ENCODE assay signal across 11 cellular contexts in the genomic region with DNA sequence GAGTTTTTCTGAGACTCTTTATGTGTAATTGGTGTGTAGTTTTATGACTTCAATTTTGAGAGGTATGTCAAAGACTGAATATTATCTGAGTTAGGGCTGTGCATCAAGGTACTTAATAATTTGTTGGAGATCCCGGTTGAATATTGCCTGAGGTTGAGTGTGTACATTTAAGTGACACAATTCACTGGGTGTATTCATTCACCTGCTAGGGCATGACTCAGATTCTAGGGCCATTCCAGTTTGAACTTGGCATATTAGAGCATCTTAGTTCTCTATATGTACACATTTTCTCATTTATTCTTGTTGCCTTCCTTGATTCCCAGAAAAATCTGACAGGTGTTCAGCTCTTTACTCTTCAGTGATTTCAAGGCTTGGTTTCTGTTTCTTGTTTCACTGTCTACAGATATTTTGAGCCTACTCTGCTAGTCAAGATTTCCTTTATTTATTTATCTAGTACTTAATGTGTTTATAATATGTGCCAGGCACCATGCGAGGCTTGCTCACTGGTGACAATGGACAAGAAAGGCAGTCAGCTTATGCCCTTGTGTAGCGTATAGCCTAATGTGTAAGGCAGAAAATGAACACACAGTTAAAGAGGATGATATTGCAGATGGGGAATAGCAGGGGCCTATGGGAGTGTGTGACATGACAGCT. TPM values are rescaled to one million over a fixed set of nuclear protein-coding genes. Genes with fewer than 3 reads are reported as not detected.
DNase-seq lines count a peak whose midpoint lies in the region; ATAC-seq and TF ChIP-seq lines count a peak whose summit lies in the region.
"Had no signal": no experiment of that assay in that cellular context is flagged by ENCODE, and none has a peak within 500 bp of the region (broad histone marks: within the 10 kb centered on the region; RNA-seq: fewer than 3 reads in every experiment).

No MANE protein-coding gene starts in this region.

- no peaks in the 10 kb centered on the region for H3K9me3 Mint-ChIP-seq in activated T-helper 1 cell treated with anti-CD3 and anti-CD28 coated beads, Interleukin-12 subunit alpha, Interleukin-12 subunit beta, Interleukin-2, Interleukin-4 antibody, amounts not matched to agents 30 ng/mL and 10 ng/mL and 1 ng/mL, durations not matched to agents 14 hours and 24 hours and 36 hours
- no peaks in the 10 kb centered on the region for H3K9me3 Mint-ChIP-seq in immature natural killer cell

- peak overlapping the region; percentile 29 for H3K4me3 Mint-ChIP-seq in activated T-helper 1 cell treated with anti-CD3 and anti-CD28 coated beads, Interleukin-12 subunit alpha, Interleukin-12 subunit beta, Interleukin-2, Interleukin-4 antibody, amounts not matched to agents 30 ng/mL and 10 ng/mL and 1 ng/mL, durations not matched to agents 14 hours and 24 hours and 36 hours
- H3K4me3 Mint-ChIP-seq in immature natural killer cell = no peak overlapping the region

- H3K4me3 ChIP-seq in cardiac muscle cell (no peak overlapping the region), right cardiac atrium (ENCODE audit: low read length) (no peak overlapping the region)

- H3K27ac Mint-ChIP-seq in activated T-helper 1 cell treated with anti-CD3 and anti-CD28 coated beads, Interleukin-12 subunit alpha, Interleukin-12 subunit beta, Interleukin-2, Interleukin-4 antibody, amounts not matched to agents 30 ng/mL and 10 ng/mL and 1 ng/mL, durations not matched to agents 14 hours and 24 hours and 36 hours = peak overlapping the region; percentile 4
- peak overlapping the region in 2 of 6 donors; percentile 3 to 27 for H3K27ac Mint-ChIP-seq in immature natural killer cell

- H3K27ac ChIP-seq in cardiac muscle cell = peak overlapping the region; percentile 66
- H3K27ac ChIP-seq in right cardiac atrium (ENCODE audit: low read length) = peak overlapping the region; percentile 16

- DNase-seq in cardiac muscle cell (ENCODE audit: low read depth in 1 of 2, low spot score in 1 of 2) (no peak), cardiac septum (ENCODE audit: low spot score) (no peak), right cardiac atrium (no peak), hippocampal formation (lab: John Stamatoyannopoulos, UW) (no peak), left lobe of liver (ENCODE audit: low spot score) (no peak), immature natural killer cell (no peak)
- DNase-seq in activated T-helper 1 cell treated with anti-CD3 and anti-CD28 coated beads, Interleukin-12 subunit alpha, Interleukin-12 subunit beta, Interleukin-2, Interleukin-4 antibody, amounts not matched to agents 30 ng/mL and 10 ng/mL and 1 ng/mL, durations not matched to agents 14 hours and 24 hours and 36 hours (ENCODE audit: low spot score) = no peak
- DNase-seq: activated CD4-positive, alpha-beta T cell treated with anti-CD3 and anti-CD28 coated beads for 1 hour; C1 segment of cervical spinal cord; central memory CD4-positive, alpha-beta T cell had no signal

- intact Hi-C loops in cardiac septum (cut with DNase I) (no loop called here), right cardiac atrium (cut with DNase I) (no loop called here)
- intact Hi-C loops in activated T-helper 1 cell treated with anti-CD3 and anti-CD28 coated beads, Interleukin-12 subunit alpha, Interleukin-12 subunit beta, Interleukin-2, Interleukin-4 antibody, amounts not matched to agents 30 ng/mL and 10 ng/mL and 1 ng/mL, durations not matched to agents 14 hours and 24 hours and 36 hours (cut with micrococcal nuclease) = loop anchor here (1.0 to 10.0 kb wide), 2 partner anchors 9 to 545 kb away; no protein-coding TSS in a partner anchor

- H3K4me1 Mint-ChIP-seq in activated T-helper 1 cell treated with anti-CD3 and anti-CD28 coated beads, Interleukin-12 subunit alpha, Interleukin-12 subunit beta, Interleukin-2, Interleukin-4 antibody, amounts not matched to agents 30 ng/mL and 10 ng/mL and 1 ng/mL, durations not matched to agents 14 hours and 24 hours and 36 hours (ENCODE audit: low read depth) = peaks cover 76% of the 10 kb centered on the region
- peaks cover 40 to 50% of the 10 kb centered on the region in 2 donors for H3K4me1 Mint-ChIP-seq in immature natural killer cell

- no peaks in the 10 kb centered on the region for H3K27me3 Mint-ChIP-seq in activated T-helper 1 cell treated with anti-CD3 and anti-CD28 coated beads, Interleukin-12 subunit alpha, Interleukin-12 subunit beta, Interleukin-2, Interleukin-4 antibody, amounts not matched to agents 30 ng/mL and 10 ng/mL and 1 ng/mL, durations not matched to agents 14 hours and 24 hours and 36 hours (ENCODE audit: insufficient read depth)
- H3K27me3 Mint-ChIP-seq in immature natural killer cell (ENCODE audit: low read depth in 3 of 3) = no peaks in the 10 kb centered on the region

- H3K27me3 ChIP-seq in cardiac muscle cell (no peaks in the 10 kb centered on the region), right cardiac atrium (ENCODE audit: control insufficient read depth, insufficient read depth) (no peaks in the 10 kb centered on the region)

- 62% methylated on average over 3 of the region's 3 CpGs for WGBS in right cardiac atrium

- TF ChIP-seq CTCF in cardiac muscle cell (IDR thresholded peaks at IDR 0.05; ENCODE audit: low read depth, low read length) = no peak

- H3K36me3 Mint-ChIP-seq in activated T-helper 1 cell treated with anti-CD3 and anti-CD28 coated beads, Interleukin-12 subunit alpha, Interleukin-12 subunit beta, Interleukin-2, Interleukin-4 antibody, amounts not matched to agents 30 ng/mL and 10 ng/mL and 1 ng/mL, durations not matched to agents 14 hours and 24 hours and 36 hours (ENCODE audit: low read depth) = peaks cover 14% of the 10 kb centered on the region
- H3K36me3 Mint-ChIP-seq in immature natural killer cell = no peaks in the 10 kb centered on the region

- no peak for ATAC-seq in right cardiac atrium
- no peak for ATAC-seq in GM21723 (IDR thresholded peaks at IDR 0.05; ENCODE audit: unreplicated experiment)
- ATAC-seq in left lobe of liver = no peak

- H3K9me3 ChIP-seq in cardiac muscle cell (ENCODE audit: low read depth) (no peaks in the 10 kb centered on the region), right cardiac atrium (ENCODE audit: control insufficient read depth, low read length) (no peaks in the 10 kb centered on the region)

- no peaks in the 10 kb centered on the region for H3K36me3 ChIP-seq in cardiac muscle cell

- peaks cover 11% of the 10 kb centered on the region for H3K4me1 ChIP-seq in cardiac muscle cell (ENCODE audit: low read depth)
- H3K4me1 ChIP-seq in right cardiac atrium (ENCODE audit: control insufficient read depth, insufficient read depth, low read length) = peaks cover 15% of the 10 kb centered on the region

RNA-seq across cellular contexts. Expression of gene MAP4K4, which starts 12.7 kb away (rescaled TPM):
- 82.2 and 131 TPM in 2 replicates for total RNA-seq in cardiac muscle cell
- 61.6 and 71.6 TPM in 2 replicates for polyA plus RNA-seq in cardiac muscle cell
- total RNA-seq in cardiac septum = 135 TPM
- total RNA-seq in activated T-helper 1 cell treated with anti-CD3 and anti-CD28 coated beads, Interleukin-12 subunit alpha, Interleukin-12 subunit beta, Interleukin-2, Interleukin-4 antibody, amounts not matched to agents 30 ng/mL and 10 ng/mL and 1 ng/mL, durations not matched to agents 14 hours and 24 hours and 36 hours = 54.3 and 54.5 TPM in 2 replicates
- 10 to 100 TPM; 56.4 to 64.5 (median 61.8) TPM for total RNA-seq in right cardiac atrium
- 30.8 TPM for polyA plus RNA-seq in right cardiac atrium
- total RNA-seq in left lobe of liver = 30.2 TPM
- 1 to 10 TPM; 2.1 to 4.6 (median 3.4) TPM for polyA plus RNA-seq in immature natural killer cell
